8 cellular contexts compared by ENCODE assay signal in the genomic region with DNA sequence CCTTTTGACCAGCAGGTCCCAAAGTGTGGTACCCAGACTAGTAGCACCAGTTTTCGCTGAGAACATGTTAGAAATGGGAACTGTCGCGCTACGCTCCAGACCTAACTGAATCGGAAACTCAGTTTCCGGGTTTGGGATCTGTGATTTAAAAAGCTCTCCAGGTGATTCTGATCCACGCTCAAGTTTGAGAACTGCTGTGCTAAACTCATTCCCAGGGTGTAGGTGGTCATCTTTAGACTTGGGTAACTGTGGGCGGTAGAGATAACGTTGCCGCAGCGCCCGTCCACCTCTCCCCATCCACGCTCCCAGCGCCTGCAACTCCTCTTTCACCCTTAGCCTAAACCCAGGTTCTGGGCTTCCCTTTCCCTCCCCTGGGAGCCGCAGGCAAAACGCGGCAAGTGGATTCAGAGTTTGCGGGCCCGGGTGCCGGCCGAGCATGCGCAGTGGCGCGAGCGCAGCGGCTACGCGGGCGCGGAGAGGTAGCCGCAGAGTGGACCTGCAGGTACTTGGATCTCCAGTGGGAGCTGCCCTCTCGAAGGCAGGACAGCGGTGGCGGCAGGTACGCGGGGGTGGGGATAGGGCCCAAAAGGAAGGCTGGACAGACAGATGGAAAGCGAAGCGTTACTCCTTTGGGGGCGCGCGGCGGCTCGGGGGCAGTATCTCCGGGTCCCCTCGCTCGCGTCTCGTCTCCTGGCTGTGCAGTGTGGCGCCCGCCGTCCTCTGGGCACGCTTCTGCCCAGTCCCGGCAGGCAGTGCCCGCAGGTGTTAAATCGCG. TPM values are rescaled to one million over a fixed set of nuclear protein-coding genes. Genes with fewer than 3 reads are reported as not detected.
DNase-seq lines count a peak whose midpoint lies in the region; ATAC-seq and TF ChIP-seq lines count a peak whose summit lies in the region.

A gene with protein sequence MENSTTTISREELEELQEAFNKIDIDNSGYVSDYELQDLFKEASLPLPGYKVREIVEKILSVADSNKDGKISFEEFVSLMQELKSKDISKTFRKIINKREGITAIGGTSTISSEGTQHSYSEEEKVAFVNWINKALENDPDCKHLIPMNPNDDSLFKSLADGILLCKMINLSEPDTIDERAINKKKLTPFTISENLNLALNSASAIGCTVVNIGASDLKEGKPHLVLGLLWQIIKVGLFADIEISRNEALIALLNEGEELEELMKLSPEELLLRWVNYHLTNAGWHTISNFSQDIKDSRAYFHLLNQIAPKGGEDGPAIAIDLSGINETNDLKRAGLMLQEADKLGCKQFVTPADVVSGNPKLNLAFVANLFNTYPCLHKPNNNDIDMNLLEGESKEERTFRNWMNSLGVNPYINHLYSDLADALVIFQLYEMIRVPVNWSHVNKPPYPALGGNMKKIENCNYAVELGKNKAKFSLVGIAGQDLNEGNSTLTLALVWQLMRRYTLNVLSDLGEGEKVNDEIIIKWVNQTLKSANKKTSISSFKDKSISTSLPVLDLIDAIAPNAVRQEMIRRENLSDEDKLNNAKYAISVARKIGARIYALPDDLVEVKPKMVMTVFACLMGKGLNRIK (plus strand): TSS at position 443 of the 775 bp plus-strand sequence. CDS start 67,845 bp downstream, outside the sequence.

- H3K27me3 ChIP-seq in upper lobe of left lung: no peaks in the 10 kb centered on the region

- H3K36me3 ChIP-seq in upper lobe of left lung: no peaks in the 10 kb centered on the region

- peak in 4 of 6 experiments; percentile 5 to 37 (median 19) for TF ChIP-seq CTCF in upper lobe of left lung (IDR thresholded peaks at IDR 0.05)

- H3K9me3 Mint-ChIP-seq in activated naive CD8-positive, alpha-beta T cell treated with anti-CD3 and anti-CD28 coated beads, Interleukin-2, amount 10 ng/mL, durations not matched to agents 7 days and 5 days: no peaks in the 10 kb centered on the region

- H3K4me3 ChIP-seq in upper lobe of left lung: peak within 1 kb of the TSS; percentile 44 to 77 (median 58)

- TF ChIP-seq POLR2A in GM10847 (IDR thresholded peaks at IDR 0.05; ENCODE audit: extremely low read depth, insufficient read length) (peak; percentile 64), upper lobe of left lung (IDR thresholded peaks at IDR 0.05) (peak in 3 of 4 donors; percentile 59 to 85 (median 71))

- POLR2A ChIA-PET in activated naive CD8-positive, alpha-beta T cell treated with anti-CD3 and anti-CD28 coated beads, Interleukin-2, amount 10 ng/mL, durations not matched to agents 7 days and 5 days (lab: Charles Lee): interaction anchor here (2.3 kb wide), 1 partner anchor 18 kb away, joined by 14 read pairs; a partner anchor contains a TSS

- TF ChIP-seq EP300 in upper lobe of left lung (IDR thresholded peaks at IDR 0.05): no peak

- peak within 1 kb of the TSS; percentile 66 to 85 (median 83) for H3K27ac ChIP-seq in upper lobe of left lung

- H3K27ac Mint-ChIP-seq in activated naive CD8-positive, alpha-beta T cell treated with anti-CD3 and anti-CD28 coated beads, Interleukin-2, amount 10 ng/mL, durations not matched to agents 7 days and 5 days: peak within 1 kb of the TSS; percentile 72

- H3K27me3 Mint-ChIP-seq in activated naive CD8-positive, alpha-beta T cell treated with anti-CD3 and anti-CD28 coated beads, Interleukin-2, amount 10 ng/mL, durations not matched to agents 7 days and 5 days: peaks cover 10% of the 10 kb centered on the region

- H3K4me1 ChIP-seq in upper lobe of left lung: peaks cover 2 to 21% (median 7%) of the 10 kb centered on the region in 4 donors

- WGBS in upper lobe of left lung, 2 donors: 0% methylated on average over 16 to 55 of the region's 56 CpGs

- H3K4me1 Mint-ChIP-seq in activated naive CD8-positive, alpha-beta T cell treated with anti-CD3 and anti-CD28 coated beads, Interleukin-2, amount 10 ng/mL, durations not matched to agents 7 days and 5 days: peaks cover 18% of the 10 kb centered on the region

- peak within 1 kb of the TSS; percentile 96 for H3K4me3 Mint-ChIP-seq in activated naive CD8-positive, alpha-beta T cell treated with anti-CD3 and anti-CD28 coated beads, Interleukin-2, amount 10 ng/mL, durations not matched to agents 7 days and 5 days

- H3K9me3 ChIP-seq in upper lobe of left lung: no peaks in the 10 kb centered on the region

- DNase-seq in NCI-H1092 (lab: John Stamatoyannopoulos, UW): peak; percentile 85
- peak; percentile 86 for DNase-seq in SKM-1 treated with dmso at 0.1 percent for 144 hours (lab: John Stamatoyannopoulos, UW; ENCODE audit: unreplicated experiment)
- DNase-seq in activated naive CD8-positive, alpha-beta T cell treated with anti-CD3 and anti-CD28 coated beads, Interleukin-2, amount 10 ng/mL, durations not matched to agents 7 days and 5 days: peak; percentile 93
- DNase-seq in cardiac septum (ENCODE audit: low spot score): peak; percentile 94
- peak; percentile 71 for DNase-seq in pons (ENCODE audit: low spot score)
- DNase-seq in upper lobe of left lung: peak; percentile 88 to 97

- intact Hi-C loops in cardiac septum (cut with DNase I): loop anchor here (2.0 kb wide), 2 partner anchors 17 to 405 kb away; a partner anchor contains a TSS

- H3K36me3 Mint-ChIP-seq in activated naive CD8-positive, alpha-beta T cell treated with anti-CD3 and anti-CD28 coated beads, Interleukin-2, amount 10 ng/mL, durations not matched to agents 7 days and 5 days: no peaks in the 10 kb centered on the region

- peak; percentile 90 for ATAC-seq in HG02588 (IDR thresholded peaks at IDR 0.05; ENCODE audit: unreplicated experiment)
- peak; percentile 89 for ATAC-seq in activated naive CD8-positive, alpha-beta T cell treated with anti-CD3 and anti-CD28 coated beads, Interleukin-2, amount 10 ng/mL, durations not matched to agents 7 days and 5 days (ENCODE audit: low read depth)
- ATAC-seq in upper lobe of left lung (ENCODE audit: low FRiP score in 2 of 2): peak; percentile 96 to 98

RNA-seq across cellular contexts. Expression of the gene that starts here (rescaled TPM):
- total RNA-seq in activated naive CD8-positive, alpha-beta T cell treated with anti-CD3 and anti-CD28 coated beads, Interleukin-2, amount 10 ng/mL, durations not matched to agents 7 days and 5 days: 1 to 10 TPM; 2.6 to 3.1 TPM
- total RNA-seq in cardiac septum (0.81 TPM), upper lobe of left lung (10 to 100 TPM in 5 of 6 donors, 1 to 10 TPM in 1; 7.3 to 52.3 (median 21.7) TPM)

Comparison
In these comparisons a context has a peak if more than half of its experiments do, and no peak if none do; other contexts are left out.
1. Peak in every context shown above with its lines: DNase-seq, ATAC-seq, H3K4me3 ChIP-seq and H3K27ac ChIP-seq.
2. Peak in DNase-seq in cardiac septum; RNA of the gene not detected or under 1 TPM.